ENCODE assay signal across 8 cellular contexts in genomic region chrX:12814434-12814833, GRCh38. TPM values are rescaled to one million over a fixed set of nuclear protein-coding genes. Genes with fewer than 3 reads are reported as not detected.
A peak's percentile ranks its signal among the peaks of the same experiment; 100 is the strongest.
DNase-seq lines count a peak whose midpoint lies in the region; ATAC-seq lines count a peak whose summit lies in the region.

No MANE protein-coding gene starts in this region.

- peak; percentile 46 for ATAC-seq in GM21390 (IDR thresholded peaks at IDR 0.05; ENCODE audit: unreplicated experiment)

- H3K4me3 Mint-ChIP-seq in activated naive CD4-positive, alpha-beta T cell treated with anti-CD3 and anti-CD28 coated beads for 36 hours: no peak overlapping the region

- H3K9me3 Mint-ChIP-seq in activated naive CD4-positive, alpha-beta T cell treated with anti-CD3 and anti-CD28 coated beads for 36 hours: no peaks in the 10 kb centered on the region

- no peak overlapping the region for H3K27ac Mint-ChIP-seq in activated naive CD4-positive, alpha-beta T cell treated with anti-CD3 and anti-CD28 coated beads for 36 hours

- intact Hi-C loops in activated naive CD4-positive, alpha-beta T cell treated with anti-CD3 and anti-CD28 coated beads for 36 hours (cut with micrococcal nuclease): loop anchor here (1.0 kb wide), 1 partner anchor 80 kb away; no protein-coding TSS in a partner anchor

- peaks cover 19% of the 10 kb centered on the region for H3K36me3 Mint-ChIP-seq in activated naive CD4-positive, alpha-beta T cell treated with anti-CD3 and anti-CD28 coated beads for 36 hours (ENCODE audit: low read depth)

- no peaks in the 10 kb centered on the region for H3K27me3 Mint-ChIP-seq in activated naive CD4-positive, alpha-beta T cell treated with anti-CD3 and anti-CD28 coated beads for 36 hours (ENCODE audit: low read depth)

- peak; percentile 14 for DNase-seq in NCI-H345 (lab: John Stamatoyannopoulos, UW)
- DNase-seq in NCI-H345 treated with DMSO at 0.1 percent for 48 hours (lab: John Stamatoyannopoulos, UW; ENCODE audit: unreplicated experiment): no peak
- DNase-seq in NCI-H2227 (lab: John Stamatoyannopoulos, UW; ENCODE audit: unreplicated experiment): peak; percentile 72
- DNase-seq in activated naive CD4-positive, alpha-beta T cell treated with anti-CD3 and anti-CD28 coated beads for 36 hours: peak; percentile 64
- peak; percentile 24 for DNase-seq in hepatic stellate cell (ENCODE audit: low spot score)
- peak; percentile 27 for DNase-seq in stimulated activated CD8-positive, alpha-beta memory T cell treated with anti-CD3 and anti-CD28 coated beads, Interleukin-4, amount 100 ng/mL, for 48 hours
- no peak for DNase-seq in cortex of kidney (lab: John Stamatoyannopoulos, UW)

- CTCF ChIA-PET in activated naive CD4-positive, alpha-beta T cell treated with anti-CD3 and anti-CD28 coated beads for 36 hours (lab: Charles Lee): interaction anchor here (0.8 to 3.2 kb wide), 13 partner anchors 11 to 135 kb away, joined by 3 to 27 read pairs (median 4); no protein-coding TSS in a partner anchor

- H3K4me1 Mint-ChIP-seq in activated naive CD4-positive, alpha-beta T cell treated with anti-CD3 and anti-CD28 coated beads for 36 hours (ENCODE audit: low read depth): peaks cover 5% of the 10 kb centered on the region

RNA-seq across cellular contexts. Expression of gene PRPS2, which starts 23.2 kb away (rescaled TPM):
- total RNA-seq in activated naive CD4-positive, alpha-beta T cell treated with anti-CD3 and anti-CD28 coated beads for 36 hours: 100 to 1,000 TPM; 171 to 180 TPM

RNA-seq across cellular contexts. Expression of gene TLR7, which starts 52.4 kb away (rescaled TPM):
- under 1 TPM; 0.07 to 0.21 TPM for total RNA-seq in activated naive CD4-positive, alpha-beta T cell treated with anti-CD3 and anti-CD28 coated beads for 36 hours

Comparison
In these comparisons a context has a peak if more than half of its experiments do, and no peak if none do; other contexts are left out.
1. DNase-seq: peak in NCI-H345 (single experiment), NCI-H2227 (single experiment), activated naive CD4-positive, alpha-beta T cell treated with anti-CD3 and anti-CD28 coated beads for 36 hours (single experiment), hepatic stellate cell (single experiment) and stimulated activated CD8-positive, alpha-beta memory T cell treated with anti-CD3 and anti-CD28 coated beads, Interleukin-4, amount 100 ng/mL, for 48 hours (single experiment); none in NCI-H345 treated with DMSO at 0.1 percent for 48 hours (single experiment) and cortex of kidney (single experiment).